Comparison of ENCODE assay signal across 1 cellular context in genomic region chr19:28828276-28828870, GRCh38.
TF ChIP-seq lines count a peak whose summit lies in the region.

No MANE protein-coding gene starts in this region.

TF ChIP-seq in H1, 55 proteins besides CTCF, POLR2A, EP300 and RAD21:
- TF ChIP-seq CBX8 (IDR thresholded peaks at IDR 0.05; ENCODE audit: borderline replicate concordance, low read depth, low read length) (no peak), CHD1 (IDR thresholded peaks at IDR 0.05; ENCODE audit: low read depth, low read length) (no peak), SIN3A (conservative IDR thresholded peaks at IDR 0.05 in 1 of 2, IDR thresholded peaks at IDR 0.05 in 1 of 2; ENCODE audit: low read depth in 1 of 2, low read length in 2 of 2) (no peak), MAFK (IDR thresholded peaks at IDR 0.05; ENCODE audit: low read depth, low read length) (no peak), RNF2 (IDR thresholded peaks at IDR 0.05; ENCODE audit: borderline replicate concordance, low read depth, low read length, missing control alignments, poor library complexity, severe bottlenecking) (no peak), BRCA1 (IDR thresholded peaks at IDR 0.05; ENCODE audit: low read depth, low read length) (no peak), TAF7 (optimal IDR thresholded peaks at IDR 0.05; ENCODE audit: borderline replicate concordance, low read depth, low read length) (no peak), BACH1 (IDR thresholded peaks at IDR 0.05; ENCODE audit: low read length) (no peak), JUND (IDR thresholded peaks at IDR 0.05; ENCODE audit: low read length) (no peak), SP1 (IDR thresholded peaks at IDR 0.05; ENCODE audit: low read depth, low read length) (no peak), GTF2F1 (IDR thresholded peaks at IDR 0.05; ENCODE audit: borderline replicate concordance, low read depth, low read length) (no peak), TEAD4 (IDR thresholded peaks at IDR 0.05; ENCODE audit: low read depth, low read length) (no peak), RXRA (IDR thresholded peaks at IDR 0.05; ENCODE audit: insufficient read depth, low read depth, low read length) (no peak), FOSL1 (IDR thresholded peaks at IDR 0.05; ENCODE audit: insufficient read depth, low read depth, low read length) (no peak), EZH2 (IDR thresholded peaks at IDR 0.05; ENCODE audit: low read depth, low read length, severe bottlenecking) (no peak)
TF ChIP-seq in H1: peak in this region for 0.
